In genomic region chr1:21786640-21787039, GRCh38 we compare ENCODE assay signal across 1 cellular context.
TF ChIP-seq lines count a peak whose summit lies in the region.

No MANE protein-coding gene starts in this region.

TF ChIP-seq in H1, 55 proteins besides CTCF, POLR2A, EP300 and RAD21:
- TF ChIP-seq CHD1 (IDR thresholded peaks at IDR 0.05; ENCODE audit: low read depth, low read length), result no peak
- TF ChIP-seq BACH1 (IDR thresholded peaks at IDR 0.05; ENCODE audit: low read length), result no peak
- TF ChIP-seq CREB1 (IDR thresholded peaks at IDR 0.05), result no peak
- no peak for TF ChIP-seq ZNF274 (IDR thresholded peaks at IDR 0.05; ENCODE audit: borderline replicate concordance, extremely low read depth, low read length)
- TF ChIP-seq E2F6 (IDR thresholded peaks at IDR 0.05), result no peak
- TF ChIP-seq SIX5 (IDR thresholded peaks at IDR 0.05; ENCODE audit: low read depth, low read length), result no peak
- TF ChIP-seq RFX5 (IDR thresholded peaks at IDR 0.05; ENCODE audit: borderline replicate concordance, low read depth, low read length), result no peak
- TF ChIP-seq TAF1 (IDR thresholded peaks at IDR 0.05; ENCODE audit: low read depth, low read length), result no peak
- TF ChIP-seq SP1 (IDR thresholded peaks at IDR 0.05; ENCODE audit: low read depth, low read length), result no peak
- no peak for TF ChIP-seq SIRT6 (IDR thresholded peaks at IDR 0.05; ENCODE audit: low read length)
